ENCODE assay signal across 8 cellular contexts in genomic region chr3:48847053-48847585, GRCh38. TPM values are rescaled to one million over a fixed set of nuclear protein-coding genes. Genes with fewer than 3 reads are reported as not detected.
A peak's percentile ranks its signal among the peaks of the same experiment; 100 is the strongest.
DNase-seq lines count a peak whose midpoint lies in the region; ATAC-seq and TF ChIP-seq lines count a peak whose summit lies in the region.

No MANE protein-coding gene starts in this region.

- TF ChIP-seq CTCF in HL-60 (IDR thresholded peaks at IDR 0.05; ENCODE audit: insufficient read depth, low read length), result no peak
- no peak for TF ChIP-seq CTCF in OCI-LY1 (IDR thresholded peaks at IDR 0.05; ENCODE audit: low read length)
- no peak for TF ChIP-seq CTCF in esophagus muscularis mucosa (IDR thresholded peaks at IDR 0.05)

- peak overlapping the region; percentile 76 to 95 (median 91) for H3K4me2 ChIP-seq in BLaER1 treated with 17β-estradiol and CSF1 and Interleukin-3, amounts not matched to agents 10 nM and 100 nM
- peak overlapping the region; percentile 77 for H3K4me2 ChIP-seq in OCI-LY1 (ENCODE audit: low read length)

- TF ChIP-seq POLR2A in esophagus muscularis mucosa (IDR thresholded peaks at IDR 0.05; ENCODE audit: low read depth), result no peak

- H3K27me3 Mint-ChIP-seq in activated T-cell treated with anti-CD3 and anti-CD28 coated beads, Interleukin-2, amount 50 U/mL, for 72 hours (ENCODE audit: low read depth), result no peaks in the 10 kb centered on the region

- H3K36me3 Mint-ChIP-seq in activated T-cell treated with anti-CD3 and anti-CD28 coated beads, Interleukin-2, amount 50 U/mL, for 72 hours (ENCODE audit: insufficient read depth in 2 of 2), result peaks cover 3% of the 10 kb centered on the region in 2 donors

- peaks cover 0 to 27% (median 21%) of the 10 kb centered on the region in 11 experiments; a peak in 15 of 22 replicates for H3K27me3 ChIP-seq in BLaER1 treated with 17β-estradiol and CSF1 and Interleukin-3, amounts not matched to agents 10 nM and 100 nM
- H3K27me3 ChIP-seq in HL-60 (ENCODE audit: insufficient read depth, poor library complexity, severe bottlenecking) (no peaks in the 10 kb centered on the region), OCI-LY1 (ENCODE audit: insufficient read depth, low read length) (no peaks in the 10 kb centered on the region), esophagus muscularis mucosa (no peaks in the 10 kb centered on the region), mucosa of rectum (ENCODE audit: control insufficient read depth in 2 of 2, insufficient read depth in 2 of 2, low read length in 2 of 2) (no peaks in the 10 kb centered on the region)

- peaks cover 20% of the 10 kb centered on the region for H3K79me2 ChIP-seq in OCI-LY1 (ENCODE audit: insufficient read depth, low read length)

- 0% methylated on average over 1 of the region's 50 CpGs for WGBS in esophagus muscularis mucosa

- H3F3A ChIP-seq in OCI-LY1 (ENCODE audit: insufficient read depth, low read length), result no peaks in the 10 kb centered on the region

- H3K9me3 ChIP-seq in BLaER1 treated with 17β-estradiol and CSF1 and Interleukin-3, amounts not matched to agents 10 nM and 100 nM (replicated peaks in 1 of 11), result no peaks in the 10 kb centered on the region
- peaks cover 3% of the 10 kb centered on the region; the same call in 1 of the 2 replicates for H3K9me3 ChIP-seq in OCI-LY1 (ENCODE audit: low read length)
- no peaks in the 10 kb centered on the region for H3K9me3 ChIP-seq in esophagus muscularis mucosa
- no peaks in the 10 kb centered on the region for H3K9me3 ChIP-seq in mucosa of rectum (ENCODE audit: control insufficient read depth in 2 of 2, low read length in 2 of 2)

- peak overlapping the region; percentile 68 to 88 (median 81) for H3K4me3 ChIP-seq in BLaER1 treated with 17β-estradiol and CSF1 and Interleukin-3, amounts not matched to agents 10 nM and 100 nM
- peak overlapping the region; percentile 79 for H3K4me3 ChIP-seq in HL-60 (replicated peaks; ENCODE audit: insufficient read depth, low read length)
- H3K4me3 ChIP-seq in OCI-LY1 (ENCODE audit: low read depth, low read length, poor library complexity, severe bottlenecking), result peak overlapping the region; percentile 86
- H3K4me3 ChIP-seq in esophagus muscularis mucosa, result peak overlapping the region; percentile 76 to 94 (median 84)
- peak overlapping the region; percentile 90 to 96 for H3K4me3 ChIP-seq in mucosa of rectum (ENCODE audit: low read length in 2 of 2)

- peak; percentile 48 to 72 for DNase-seq in HL-60 (ENCODE audit: low read depth in 1 of 2, low spot score in 1 of 2)
- peak; percentile 51 to 57 for DNase-seq in activated T-cell treated with anti-CD3 and anti-CD28 coated beads, Interleukin-2, amount 50 U/mL, for 72 hours
- DNase-seq in esophagus muscularis mucosa (ENCODE audit: extremely low spot score), result peak; percentile 93
- peak; percentile 13 to 17 for DNase-seq in stimulated activated CD8-positive, alpha-beta memory T cell treated with anti-CD3 and anti-CD28 coated beads, Interleukin-4, amount 100 ng/mL, for 4 hours (ENCODE audit: low read depth in 2 of 2, low spot score in 1 of 2)

- TF ChIP-seq EP300 in esophagus muscularis mucosa (IDR thresholded peaks at IDR 0.05), result no peak

- peak overlapping the region; percentile 57 to 82 (median 75) for H3K27ac ChIP-seq in BLaER1 treated with 17β-estradiol and CSF1 and Interleukin-3, amounts not matched to agents 10 nM and 100 nM
- H3K27ac ChIP-seq in HL-60 (replicated peaks), result peak overlapping the region; percentile 79
- peak overlapping the region; percentile 36 for H3K27ac ChIP-seq in OCI-LY1 (ENCODE audit: low read depth, low read length, poor library complexity, severe bottlenecking)
- peak overlapping the region; percentile 91 to 97 (median 96) for H3K27ac ChIP-seq in esophagus muscularis mucosa (replicated peaks in 1 of 4)
- peak overlapping the region; percentile 94 to 95 for H3K27ac ChIP-seq in mucosa of rectum (ENCODE audit: low read depth in 2 of 2, low read length in 2 of 2)

- intact Hi-C loops in esophagus muscularis mucosa (cut with DNase I), result loop anchor here (5.0 kb wide), 2 partner anchors 50 to 70 kb away; partner anchors contain the start of genes ARIH2 and SLC25A20

- peak; percentile 25 for ATAC-seq in GM19452 (IDR thresholded peaks at IDR 0.05; ENCODE audit: unreplicated experiment)
- peak; percentile 50 to 57 for ATAC-seq in activated T-cell treated with anti-CD3 and anti-CD28 coated beads, Interleukin-2, amount 50 U/mL, for 72 hours (replicated peaks in 1 of 2)

- no peak overlapping the region for H2AFZ ChIP-seq in OCI-LY1 (ENCODE audit: low read length)

- no peaks in the 10 kb centered on the region for H3K9me2 ChIP-seq in OCI-LY1 (ENCODE audit: low read depth, low read length)

- H3K4me1 ChIP-seq in BLaER1 treated with 17β-estradiol and CSF1 and Interleukin-3, amounts not matched to agents 10 nM and 100 nM, result peaks cover 17 to 35% (median 25%) of the 10 kb centered on the region in 10 experiments; a peak in 19 of 20 replicates
- peaks cover 47% of the 10 kb centered on the region for H3K4me1 ChIP-seq in OCI-LY1 (ENCODE audit: insufficient read depth, low read length, severe bottlenecking)
- peaks cover 19 to 30% (median 28%) of the 10 kb centered on the region in 4 donors for H3K4me1 ChIP-seq in esophagus muscularis mucosa
- peaks cover 16% of the 10 kb centered on the region in 2 donors for H3K4me1 ChIP-seq in mucosa of rectum (ENCODE audit: control insufficient read depth in 2 of 2, insufficient read depth in 2 of 2, low read length in 2 of 2)

- no peaks in the 10 kb centered on the region for H3K9me3 Mint-ChIP-seq in activated T-cell treated with anti-CD3 and anti-CD28 coated beads, Interleukin-2, amount 50 U/mL, for 72 hours

- peaks cover 28% of the 10 kb centered on the region for H3K4me1 Mint-ChIP-seq in activated T-cell treated with anti-CD3 and anti-CD28 coated beads, Interleukin-2, amount 50 U/mL, for 72 hours (ENCODE audit: low read depth)

- H3K36me3 ChIP-seq in BLaER1 treated with 17β-estradiol and CSF1 and Interleukin-3, amounts not matched to agents 10 nM and 100 nM, result peaks cover 0 to 8% (median 0%) of the 10 kb centered on the region in 11 experiments; a peak in 1 of 22 replicates
- H3K36me3 ChIP-seq in OCI-LY1 (ENCODE audit: insufficient read depth, low read length), result peaks cover 7% of the 10 kb centered on the region; the same call in 1 of the 2 replicates
- H3K36me3 ChIP-seq in esophagus muscularis mucosa, result peaks cover 0 to 2% (median 0%) of the 10 kb centered on the region in 4 donors
- no peaks in the 10 kb centered on the region for H3K36me3 ChIP-seq in mucosa of rectum (ENCODE audit: control insufficient read depth in 2 of 2, insufficient read depth in 2 of 2, low read length in 2 of 2)

- peak overlapping the region; percentile 76 to 90 (median 84) for H3K9ac ChIP-seq in BLaER1 treated with 17β-estradiol and CSF1 and Interleukin-3, amounts not matched to agents 10 nM and 100 nM
- H3K9ac ChIP-seq in OCI-LY1 (ENCODE audit: low read length) (peak overlapping the region; percentile 80), mucosa of rectum (ENCODE audit: low read depth in 1 of 2, low read length in 2 of 2) (peak overlapping the region; percentile 68 to 84)

- peak overlapping the region; percentile 94 for H3K4me3 Mint-ChIP-seq in activated T-cell treated with anti-CD3 and anti-CD28 coated beads, Interleukin-2, amount 50 U/mL, for 72 hours

- H4K20me1 ChIP-seq in BLaER1 treated with 17β-estradiol and CSF1 and Interleukin-3, amounts not matched to agents 10 nM and 100 nM, result peaks cover 0 to 13% (median 4%) of the 10 kb centered on the region in 11 experiments; a peak in 8 of 22 replicates
- no peaks in the 10 kb centered on the region for H4K20me1 ChIP-seq in OCI-LY1 (ENCODE audit: insufficient read depth, low read length)

- H3K27ac Mint-ChIP-seq in activated T-cell treated with anti-CD3 and anti-CD28 coated beads, Interleukin-2, amount 50 U/mL, for 72 hours, result peak overlapping the region; percentile 63

RNA-seq across cellular contexts. Expression of gene PRKAR2A, which starts 0.6 kb away (rescaled TPM):
- total RNA-seq in activated T-cell treated with anti-CD3 and anti-CD28 coated beads, Interleukin-2, amount 50 U/mL, for 72 hours, result 10 to 100 TPM; 23.0 to 35.7 TPM
- 10 to 100 TPM; 30.7 to 43.3 (median 34.2) TPM for total RNA-seq in esophagus muscularis mucosa

RNA-seq across cellular contexts. Expression of gene SLC25A20, which starts 51.6 kb away (rescaled TPM):
- total RNA-seq in activated T-cell treated with anti-CD3 and anti-CD28 coated beads, Interleukin-2, amount 50 U/mL, for 72 hours, result 10 to 100 TPM; 23.6 to 29.3 TPM
- total RNA-seq in esophagus muscularis mucosa, result 10 to 100 TPM; 13.3 to 34.6 (median 21.8) TPM

Comparison
In these comparisons a context has a peak if more than half of its experiments do, and no peak if none do; other contexts are left out.
1. Peak in every context shown above with its lines: DNase-seq, ATAC-seq, H3K4me3 ChIP-seq and H3K27ac ChIP-seq.
2. H3K27ac ChIP-seq: peak in every context shown above with its lines; median percentile 96 in esophagus muscularis mucosa; 94 in mucosa of rectum; 79 in HL-60; 75 in BLaER1 treated with 17β-estradiol and CSF1 and Interleukin-3, amounts not matched to agents 10 nM and 100 nM; 36 in OCI-LY1.
3. DNase-seq: peak in every context shown above with its lines; median percentile 93 in esophagus muscularis mucosa; 60 in HL-60; 54 in activated T-cell treated with anti-CD3 and anti-CD28 coated beads, Interleukin-2, amount 50 U/mL, for 72 hours; 15 in stimulated activated CD8-positive, alpha-beta memory T cell treated with anti-CD3 and anti-CD28 coated beads, Interleukin-4, amount 100 ng/mL, for 4 hours.